8 cellular contexts compared by ENCODE assay signal in the genomic region with DNA sequence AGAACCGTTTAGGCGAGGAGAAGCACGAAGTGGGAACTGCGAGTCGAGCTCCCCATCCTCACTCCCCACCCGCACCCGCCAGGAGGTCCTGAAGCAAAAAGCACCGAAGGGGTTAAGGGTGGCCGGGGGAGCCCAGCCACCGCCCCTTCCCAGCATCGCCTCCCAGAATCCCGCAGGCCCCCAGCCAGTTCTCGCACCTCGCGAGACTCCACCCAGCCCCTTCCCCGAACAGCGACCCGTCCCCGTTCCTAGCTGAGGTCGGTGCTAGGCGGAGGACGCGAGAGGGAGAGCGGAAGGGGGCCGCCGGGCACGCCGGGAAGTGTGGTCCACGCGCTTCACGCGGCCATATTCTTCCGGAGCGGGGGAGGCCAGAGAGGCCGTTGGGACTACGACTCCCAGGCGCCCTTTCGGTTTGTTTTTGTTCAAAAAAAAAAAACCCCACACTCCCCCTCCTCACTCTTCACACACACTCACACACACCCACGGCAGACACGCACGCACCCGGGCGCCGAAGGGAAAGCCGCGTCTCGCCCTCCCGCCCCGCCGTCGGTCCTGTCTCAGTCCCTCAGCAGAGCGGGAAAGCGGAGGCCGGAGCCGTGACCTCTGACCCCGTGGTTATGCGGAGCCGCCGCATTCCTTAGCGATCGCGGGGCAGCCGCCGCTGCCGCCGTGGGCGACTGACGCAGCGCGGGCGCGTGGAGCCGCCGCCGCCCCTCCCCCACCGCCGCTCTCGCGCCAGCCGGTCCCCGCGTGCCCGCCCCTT.
DNase-seq lines count a peak whose midpoint lies in the region; ATAC-seq and TF ChIP-seq lines count a peak whose summit lies in the region.

Gene ASXL1, plus strand, starts transcription at position 463 of the 763 bp plus-strand sequence. CDS start 445 bp downstream, outside the sequence.

- H3K9me3 Mint-ChIP-seq in central memory CD8-positive, alpha-beta T cell: no peaks in the 10 kb centered on the region

- DNase-seq in AG09309 (ENCODE audit: low read depth) (peak; percentile 74), NCI-H446 (lab: John Stamatoyannopoulos, UW) (peak; percentile 97 to 99), iris pigment epithelial cell (ENCODE audit: low read depth) (peak; percentile 97)
- DNase-seq in activated CD4-positive, CD25-positive, alpha-beta regulatory T cell treated with anti-CD3 and anti-CD28 coated beads, Interleukin-2, amount 50 U/mL, for 16 hours (ENCODE audit: low read depth, low spot score): peak; percentile 89
- DNase-seq in central memory CD8-positive, alpha-beta T cell (ENCODE audit: low spot score in 2 of 2): peak; percentile 79 to 85
- peak; percentile 93 for DNase-seq in stimulated activated CD4-positive, alpha-beta T cell treated with anti-CD3 and anti-CD28 coated beads, Interleukin-12 subunit alpha, Interleukin-12 subunit beta, amount 100 ng/mL, for 4 hours

- no peak for TF ChIP-seq CTCF in AG09309 (IDR thresholded peaks at IDR 0.05; ENCODE audit: control insufficient read depth, insufficient read depth, low read depth, low read length, missing control alignments)

- H3K4me1 Mint-ChIP-seq in central memory CD8-positive, alpha-beta T cell: peaks cover 41% of the 10 kb centered on the region

- H3K4me3 ChIP-seq in AG09309 (ENCODE audit: control insufficient read depth, low read depth, low read length): peak within 1 kb of the TSS; percentile 98

- H3K27me3 Mint-ChIP-seq in central memory CD8-positive, alpha-beta T cell: no peaks in the 10 kb centered on the region

- H3K36me3 Mint-ChIP-seq in central memory CD8-positive, alpha-beta T cell (ENCODE audit: insufficient read depth): peaks cover 13% of the 10 kb centered on the region

- peak within 1 kb of the TSS; percentile 95 for H3K27ac Mint-ChIP-seq in central memory CD8-positive, alpha-beta T cell (ENCODE audit: low read depth)

- peak within 1 kb of the TSS; percentile 94 for H3K4me3 Mint-ChIP-seq in central memory CD8-positive, alpha-beta T cell

- ATAC-seq in GM19023 (IDR thresholded peaks at IDR 0.05; ENCODE audit: unreplicated experiment): peak; percentile 72
- ATAC-seq in HG03280 (IDR thresholded peaks at IDR 0.05; ENCODE audit: unreplicated experiment): peak; percentile 79
- peak; percentile 92 for ATAC-seq in central memory CD8-positive, alpha-beta T cell (replicated peaks; ENCODE audit: extremely low read depth, poor library complexity, severe bottlenecking)

Comparison
In these comparisons a context has a peak if more than half of its experiments do, and no peak if none do; other contexts are left out.
1. Peak in every context shown above with its lines: DNase-seq, ATAC-seq and H3K4me3 ChIP-seq.